Comparison of ENCODE assay signal across 8 cellular contexts in the genomic region with DNA sequence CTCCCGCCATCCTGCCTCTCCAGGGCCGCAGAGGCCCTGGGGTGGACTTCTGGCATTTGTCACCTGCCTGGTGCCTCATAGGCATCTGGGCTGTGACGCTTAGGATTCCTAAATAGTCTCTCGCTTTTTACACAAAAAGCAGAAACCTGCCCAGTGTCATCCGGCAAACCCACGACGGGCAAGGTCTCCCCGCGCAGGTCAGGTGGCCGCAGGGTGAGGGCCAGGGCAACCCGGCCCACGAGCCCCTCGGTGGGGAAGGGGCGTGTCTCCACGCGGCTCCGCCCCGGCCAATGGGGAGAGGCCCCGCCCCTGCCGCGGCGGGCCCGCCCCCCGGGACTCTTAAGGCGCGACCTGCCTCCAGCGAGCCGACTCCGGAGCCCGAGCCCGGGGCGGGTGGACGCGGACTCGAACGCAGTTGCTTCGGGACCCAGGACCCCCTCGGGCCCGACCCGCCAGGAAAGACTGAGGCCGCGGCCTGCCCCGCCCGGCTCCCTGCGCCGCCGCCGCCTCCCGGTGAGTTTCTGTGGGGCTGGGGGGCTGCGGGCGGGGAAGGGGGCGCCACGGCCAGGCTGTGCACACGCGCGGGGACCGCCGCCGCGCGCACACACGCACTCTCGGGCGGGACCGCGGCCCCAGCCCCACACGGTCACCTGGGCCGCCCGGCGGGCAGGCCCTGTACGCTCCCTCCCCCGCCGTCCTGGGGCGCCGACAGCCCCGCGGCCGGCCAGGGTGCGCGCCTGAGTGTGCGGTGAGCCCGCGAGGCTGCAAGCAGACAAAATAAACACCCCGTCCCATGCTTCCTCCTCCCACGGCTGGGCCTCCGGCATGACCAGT.
DNase-seq lines count a peak whose midpoint lies in the region; ATAC-seq and TF ChIP-seq lines count a peak whose summit lies in the region.

A gene (plus strand): TSS at position 368 of the 834 bp plus-strand sequence. CDS start 9,030 bp downstream, outside the sequence.

- TF ChIP-seq CTCF in GM13976 (IDR thresholded peaks at IDR 0.05; ENCODE audit: borderline replicate concordance, control extremely low read depth, extremely low read depth, insufficient read depth, missing control alignments): no peak
- no peak for TF ChIP-seq CTCF in cardiac fibroblast (IDR thresholded peaks at IDR 0.05; ENCODE audit: low read depth, low read length)

- H3K4me3 ChIP-seq in cardiac fibroblast (replicated peaks in 1 of 2; ENCODE audit: low read depth in 2 of 2, low read length in 2 of 2): peak within 1 kb of the TSS; percentile 87 to 95

- peak; percentile 72 for ATAC-seq in HG03521 (IDR thresholded peaks at IDR 0.05; ENCODE audit: unreplicated experiment)

- DNase-seq in GM13976 (ENCODE audit: low spot score) (peak; percentile 92), cardiac fibroblast (ENCODE audit: low read depth in 2 of 2) (peak; percentile 78 to 89), islet precursor cell (peak; percentile 88), NCI-H1092 (lab: John Stamatoyannopoulos, UW) (no peak)
- DNase-seq in activated CD4-positive, CD25-positive, alpha-beta regulatory T cell treated with anti-CD3 and anti-CD28 coated beads, Interleukin-2, amount 50 U/mL, for 16 hours (ENCODE audit: low read depth, low spot score): peak; percentile 51
- peak; percentile 72 for DNase-seq in stimulated activated CD4-positive, alpha-beta T cell treated with anti-CD3 and anti-CD28 coated beads, Interleukin-12 subunit alpha, Interleukin-12 subunit beta, amount 100 ng/mL, for 4 hours
- DNase-seq in NK-92 treated with Interleukin-12 subunit alpha and Interleukin-12 subunit beta, amount 100 ng/mL, for 24 hours (lab: John Stamatoyannopoulos, UW): no peak

- in situ Hi-C loops in GM13976 (cut with MboI; ENCODE audit: low sequenced_read_pairs, unreplicated experiment): no loop called here

Comparison
In these comparisons a context has a peak if more than half of its experiments do, and no peak if none do; other contexts are left out.
1. DNase-seq: peak in GM13976 (single experiment), activated CD4-positive, CD25-positive, alpha-beta regulatory T cell treated with anti-CD3 and anti-CD28 coated beads, Interleukin-2, amount 50 U/mL, for 16 hours (single experiment), cardiac fibroblast (2 of 2), islet precursor cell (single experiment) and stimulated activated CD4-positive, alpha-beta T cell treated with anti-CD3 and anti-CD28 coated beads, Interleukin-12 subunit alpha, Interleukin-12 subunit beta, amount 100 ng/mL, for 4 hours (single experiment); none in NK-92 treated with Interleukin-12 subunit alpha and Interleukin-12 subunit beta, amount 100 ng/mL, for 24 hours (single experiment) and NCI-H1092 (single experiment).